In the genomic region with DNA sequence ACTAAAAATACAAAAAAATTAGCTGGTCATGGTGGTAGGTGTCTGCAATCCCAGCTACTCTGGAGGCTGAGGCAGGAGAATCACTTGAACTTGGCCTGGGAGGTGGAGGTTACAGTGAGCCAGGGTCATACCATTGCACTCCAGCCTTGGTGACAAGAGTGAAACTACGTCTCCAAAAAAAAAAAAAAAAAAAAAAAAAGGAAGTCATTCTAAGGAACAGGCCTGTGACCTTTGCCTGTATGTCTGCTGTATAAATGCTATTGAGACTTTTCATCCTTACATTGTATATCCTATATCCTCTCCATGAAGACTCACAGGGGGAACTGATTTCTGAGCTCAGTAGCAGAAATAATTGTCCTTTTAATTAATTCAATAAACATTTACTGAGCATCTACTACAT, we compare ENCODE assay signal across 26 cellular contexts.
"Had no signal": no experiment of that assay in that cellular context is flagged by ENCODE, and none has a peak within 500 bp of the region (broad histone marks: within the 10 kb centered on the region; RNA-seq: fewer than 3 reads in every experiment).

No MANE protein-coding gene starts in this region.

- DNase-seq: activated CD4-positive, CD25-positive, alpha-beta regulatory T cell treated with anti-CD3 and anti-CD28 coated beads, Interleukin-2, amount 50 U/mL, for 72 hours; activated CD8-positive, alpha-beta memory T cell treated with anti-CD3 and anti-CD28 coated beads for 24 hours; activated CD8-positive, alpha-beta memory T cell treated with anti-CD3 and anti-CD28 coated beads, Interleukin-2, amount 50 U/mL, for 48 hours; activated effector memory CD4-positive, alpha-beta T cell treated with anti-CD3 and anti-CD28 coated beads, Interleukin-2, amount 50 U/mL, for 16 hours; activated naive CD4-positive, alpha-beta T cell treated with anti-CD3 and anti-CD28 coated beads, Interleukin-2, amount 50 U/mL, for 16 hours; activated T-cell treated with anti-CD3 and anti-CD28 coated beads, Interleukin-2, amount 50 U/mL, for 72 hours; aorta; brain microvascular endothelial cell; central memory CD4-positive, alpha-beta T cell; erythroblast; foreskin melanocyte; glutamatergic neuron; hippocampal formation; lower lobe of right lung; nucleus accumbens; retina; stimulated activated CD4-positive, alpha-beta T cell treated with anti-CD3 and anti-CD28 coated beads, Interleukin-2, amount 100 ng/mL, for 24 hours; stimulated activated naive CD8-positive, alpha-beta T cell treated with anti-CD3 and anti-CD28 coated beads, Interleukin-15, Interleukin-2, amounts not matched to agents 100 U/mL and 50 U/mL, for 24 hours; substantia nigra; T-helper 9 cell had no signal

- FAIRE-seq: endometrium, islet of Langerhans had no signal

- H3K27me3 ChIP-seq: brain microvascular endothelial cell, tibial nerve had no signal

- H3K4me3 ChIP-seq: coronary artery, lower lobe of right lung, tibial nerve had no signal

- H3K9me3 ChIP-seq: lower lobe of right lung, tibial nerve had no signal

- H3K36me3 Mint-ChIP-seq: mesothelial cell of epicardium had no signal

- H3K27ac Mint-ChIP-seq: activated T-cell treated with anti-CD3 and anti-CD28 coated beads, Interleukin-2, amount 50 U/mL, for 72 hours; mesothelial cell of epicardium; nephron had no signal

- H3K36me3 ChIP-seq: brain microvascular endothelial cell, lower lobe of right lung, tibial nerve had no signal

- H3K4me1 ChIP-seq: lower lobe of right lung, tibial nerve had no signal

- H3K27ac ChIP-seq: brain microvascular endothelial cell, coronary artery, lower lobe of right lung, tibial nerve had no signal

- H3K4me3 Mint-ChIP-seq: activated T-cell treated with anti-CD3 and anti-CD28 coated beads, Interleukin-2, amount 50 U/mL, for 72 hours; mesothelial cell of epicardium; nephron had no signal

- H3K9me3 Mint-ChIP-seq: activated T-cell treated with anti-CD3 and anti-CD28 coated beads, Interleukin-2, amount 50 U/mL, for 72 hours; mesothelial cell of epicardium; nephron had no signal

- ATAC-seq: activated T-cell treated with anti-CD3 and anti-CD28 coated beads, Interleukin-2, amount 50 U/mL, for 72 hours; lower lobe of right lung; stimulated activated naive CD8-positive, alpha-beta T cell treated with anti-CD3 and anti-CD28 coated beads, Interleukin-15, Interleukin-2, amounts not matched to agents 100 U/mL and 50 U/mL, for 24 hours had no signal
